25 cellular contexts compared by ENCODE assay signal in the genomic region with DNA sequence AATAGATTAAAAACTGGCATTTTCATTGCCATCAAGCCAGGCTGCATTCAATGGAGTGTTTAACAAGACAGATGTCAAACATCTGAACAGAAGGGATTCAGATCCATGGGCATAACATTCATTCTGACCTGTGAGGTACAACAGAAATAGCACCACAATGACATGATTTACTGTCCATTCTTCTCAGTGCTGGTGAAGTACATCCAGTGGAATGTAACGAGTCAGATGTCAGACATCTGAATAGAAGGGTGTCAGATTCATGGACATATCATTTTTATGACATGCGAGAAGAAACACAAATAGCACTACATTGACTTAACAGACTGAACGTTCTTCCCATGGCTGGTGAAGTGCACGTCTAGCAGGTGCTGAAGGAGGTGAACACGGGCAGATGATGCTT.
DNase-seq lines count a peak whose midpoint lies in the region; ATAC-seq, FAIRE-seq and TF ChIP-seq lines count a peak whose summit lies in the region.
"Had no signal": no experiment of that assay in that cellular context is flagged by ENCODE, and none has a peak within 500 bp of the region (broad histone marks: within the 10 kb centered on the region; RNA-seq: fewer than 3 reads in every experiment).

No MANE protein-coding gene starts in this region.

- H3K27ac ChIP-seq in A549 (no peak overlapping the region), neural progenitor cell (no peak overlapping the region), kidney (ENCODE audit: low read depth in 2 of 2, low read length in 2 of 2) (no peak overlapping the region)
- H3K27ac ChIP-seq: BLaER1, SJSA1 had no signal

- POLR2A ChIA-PET in A549 (lab: Yijun Ruan, JAX): no interaction called here

- H3K4me2 ChIP-seq in A549 (no peak overlapping the region), neural progenitor cell (no peak overlapping the region)
- H3K4me2 ChIP-seq: BLaER1 had no signal

- no peaks in the 10 kb centered on the region for H3K27me3 Mint-ChIP-seq in neural progenitor cell (ENCODE audit: insufficient read depth, low read depth)
- H3K27me3 Mint-ChIP-seq: CD4-positive, alpha-beta T cell had no signal

- no peaks in the 10 kb centered on the region for H3K9me3 ChIP-seq in A549
- no peaks in the 10 kb centered on the region for H3K9me3 ChIP-seq in neural progenitor cell (ENCODE audit: low read depth)
- H3K9me3 ChIP-seq in kidney (ENCODE audit: control insufficient read depth in 1 of 2, low read length in 2 of 2): no peaks in the 10 kb centered on the region
- H3K9me3 ChIP-seq: BLaER1, MG63, SJSA1 had no signal

- H3K4me1 ChIP-seq in A549 (no peaks in the 10 kb centered on the region), neural progenitor cell (no peaks in the 10 kb centered on the region), kidney (ENCODE audit: control insufficient read depth in 1 of 2, insufficient read depth in 1 of 2, low read depth in 1 of 2, low read length in 2 of 2) (no peaks in the 10 kb centered on the region)
- H3K4me1 ChIP-seq: BLaER1, SJSA1 had no signal

- H3K4me3 ChIP-seq in A549 (no peak overlapping the region), bronchial epithelial cell (ENCODE audit: low read depth, low read length) (no peak overlapping the region), neural progenitor cell (no peak overlapping the region), kidney (ENCODE audit: low read length in 2 of 2) (no peak overlapping the region)
- H3K4me3 ChIP-seq: BLaER1, MG63, SJSA1 had no signal

- H2AFZ ChIP-seq in neural progenitor cell (replicated peaks): no peak overlapping the region

- WGBS in A549 (ENCODE audit: missing lambda C conversion rate): 10% methylated on average over 5 of the region's 5 CpGs

- H3F3A ChIP-seq in neural progenitor cell (ENCODE audit: low read depth): no peaks in the 10 kb centered on the region

- no peaks in the 10 kb centered on the region for H3K4me1 Mint-ChIP-seq in neural progenitor cell

- H3K9me3 Mint-ChIP-seq in neural progenitor cell: no peaks in the 10 kb centered on the region

- CTCF ChIA-PET in A549 (lab: Yijun Ruan, JAX): no interaction called here

- TF ChIP-seq EP300 in A549 (IDR thresholded peaks at IDR 0.05): no peak

- FAIRE-seq in A549 (lab: Jason Lieb, UNC) (peak; percentile 56), bronchial epithelial cell (lab: Jason Lieb, UNC) (peak; percentile 23), kidney (lab: Jason Lieb, UNC) (no peak)

- TF ChIP-seq POLR2A in A549 (IDR thresholded peaks at IDR 0.05; ENCODE audit: low read length): no peak

- no peak for DNase-seq in A549 (ENCODE audit: low read depth in 1 of 2, low spot score in 1 of 2)
- DNase-seq in HT1080 (ENCODE audit: low read depth): peak; percentile 39
- DNase-seq in bronchial epithelial cell (ENCODE audit: low read depth): no peak
- DNase-seq in kidney tubule cell (ENCODE audit: low spot score): peak; percentile 2
- DNase-seq in neural progenitor cell (ENCODE audit: low spot score): no peak
- no peak for DNase-seq in kidney
- no peak for DNase-seq in NCI-H1436 treated with DMSO at 0.1 percent for 48 hours (lab: John Stamatoyannopoulos, UW)
- DNase-seq: CD4-positive, alpha-beta T cell; COR-L47; DMS153; GDM1; Kasumi-1; MG63; NCI-H1048; NCI-H1417 treated with DMSO at 0.1 percent for 48 hours; NCI-H187 treated with DMSO at 0.1 percent for 48 hours; NCI-H226; NCI-H510A treated with DMSO at 0.1 percent for 48 hours; NCI-H774; NK-92 treated with Interleukin-12 subunit alpha and Interleukin-12 subunit beta, amount 100 ng/mL, for 24 hours had no signal

- H3K27me3 ChIP-seq in bronchial epithelial cell (ENCODE audit: control insufficient read depth, insufficient read depth, low read length) (no peaks in the 10 kb centered on the region), neural progenitor cell (no peaks in the 10 kb centered on the region)
- H3K27me3 ChIP-seq: MG63, SJSA1 had no signal

- no peak overlapping the region for H3K4me3 Mint-ChIP-seq in neural progenitor cell
- H3K4me3 Mint-ChIP-seq: CD4-positive, alpha-beta T cell had no signal

- TF ChIP-seq RAD21 in A549 (conservative IDR thresholded peaks at IDR 0.05 in 1 of 2, IDR thresholded peaks at IDR 0.05 in 1 of 2): no peak

- no peaks in the 10 kb centered on the region for H4K20me1 ChIP-seq in neural progenitor cell (ENCODE audit: low read depth)
- H4K20me1 ChIP-seq: BLaER1 had no signal

- H3K79me2 ChIP-seq in neural progenitor cell (ENCODE audit: low read depth): no peaks in the 10 kb centered on the region

- H3K9ac ChIP-seq in neural progenitor cell (no peak overlapping the region), kidney (ENCODE audit: low read length in 2 of 2) (no peak overlapping the region)
- H3K9ac ChIP-seq: BLaER1 had no signal

- ATAC-seq in A549 (no peak), GM18517 (IDR thresholded peaks at IDR 0.05; ENCODE audit: unreplicated experiment) (no peak)
- ATAC-seq: Panc1, Right ventricle myocardium inferior had no signal

- TF ChIP-seq CTCF in A549 (IDR thresholded peaks at IDR 0.05): no peak
- TF ChIP-seq CTCF in bronchial epithelial cell (IDR thresholded peaks at IDR 0.05; ENCODE audit: insufficient read depth, low read length, severe bottlenecking): no peak
- no peak for TF ChIP-seq CTCF in neural progenitor cell (IDR thresholded peaks at IDR 0.05)
- TF ChIP-seq CTCF in kidney (IDR thresholded peaks at IDR 0.05; ENCODE audit: borderline replicate concordance, extremely low read depth, insufficient read depth): no peak

- intact Hi-C loops in kidney (cut with DNase I): no loop called here

- H3K36me3 Mint-ChIP-seq in neural progenitor cell: no peaks in the 10 kb centered on the region

- no peaks in the 10 kb centered on the region for H3K36me3 ChIP-seq in bronchial epithelial cell (ENCODE audit: control insufficient read depth, insufficient read depth, low read length)
- no peaks in the 10 kb centered on the region for H3K36me3 ChIP-seq in neural progenitor cell
- no peaks in the 10 kb centered on the region for H3K36me3 ChIP-seq in kidney (ENCODE audit: control insufficient read depth in 1 of 2, insufficient read depth in 2 of 2, low read length in 2 of 2)
- H3K36me3 ChIP-seq: BLaER1, MG63, SJSA1 had no signal

- H3K27ac Mint-ChIP-seq in neural progenitor cell: no peak overlapping the region
- H3K27ac Mint-ChIP-seq: CD4-positive, alpha-beta T cell had no signal

TF ChIP-seq in A549, 52 proteins besides CTCF, POLR2A, EP300 and RAD21:
- TF ChIP-seq, protein P1, sequence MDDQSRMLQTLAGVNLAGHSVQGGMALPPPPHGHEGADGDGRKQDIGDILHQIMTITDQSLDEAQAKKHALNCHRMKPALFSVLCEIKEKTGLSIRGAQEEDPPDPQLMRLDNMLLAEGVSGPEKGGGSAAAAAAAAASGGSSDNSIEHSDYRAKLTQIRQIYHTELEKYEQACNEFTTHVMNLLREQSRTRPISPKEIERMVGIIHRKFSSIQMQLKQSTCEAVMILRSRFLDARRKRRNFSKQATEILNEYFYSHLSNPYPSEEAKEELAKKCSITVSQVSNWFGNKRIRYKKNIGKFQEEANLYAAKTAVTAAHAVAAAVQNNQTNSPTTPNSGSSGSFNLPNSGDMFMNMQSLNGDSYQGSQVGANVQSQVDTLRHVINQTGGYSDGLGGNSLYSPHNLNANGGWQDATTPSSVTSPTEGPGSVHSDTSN (IDR thresholded peaks at IDR 0.05): no peak
- TF ChIP-seq TFCP2L1 (CRISPR knock-in tag; IDR thresholded peaks at IDR 0.05): no peak
- no peak for TF ChIP-seq SMC3 (IDR thresholded peaks at IDR 0.05)
- no peak for TF ChIP-seq JUNB (IDR thresholded peaks at IDR 0.05)
- TF ChIP-seq ZSCAN20 (CRISPR knock-in tag; IDR thresholded peaks at IDR 0.05): no peak
- TF ChIP-seq CBX8 (IDR thresholded peaks at IDR 0.05): no peak
- no peak for TF ChIP-seq HDAC2 (IDR thresholded peaks at IDR 0.05)
- TF ChIP-seq NPAS2 (CRISPR knock-in tag; IDR thresholded peaks at IDR 0.05; ENCODE audit: borderline replicate concordance): no peak
- TF ChIP-seq EHMT2 (IDR thresholded peaks at IDR 0.05; ENCODE audit: low read depth): no peak
- TF ChIP-seq, protein P2, sequence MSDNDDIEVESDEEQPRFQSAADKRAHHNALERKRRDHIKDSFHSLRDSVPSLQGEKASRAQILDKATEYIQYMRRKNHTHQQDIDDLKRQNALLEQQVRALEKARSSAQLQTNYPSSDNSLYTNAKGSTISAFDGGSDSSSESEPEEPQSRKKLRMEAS (IDR thresholded peaks at IDR 0.05): no peak
- no peak for TF ChIP-seq FOSL2 (IDR thresholded peaks at IDR 0.05)
- no peak for TF ChIP-seq FOSL2 (CRISPR knock-in tag; IDR thresholded peaks at IDR 0.05)
- TF ChIP-seq RARB (CRISPR knock-in tag; IDR thresholded peaks at IDR 0.05): no peak
- no peak for TF ChIP-seq CEBPB (IDR thresholded peaks at IDR 0.05)
TF ChIP-seq in A549: peak in this region for 0.

Comparison
In these comparisons a context has a peak if more than half of its experiments do, and no peak if none do; other contexts are left out.
1. DNase-seq: peak in HT1080 (single experiment) and kidney tubule cell (single experiment); none in A549 (0 of 2), bronchial epithelial cell (single experiment), neural progenitor cell (single experiment), kidney (single experiment) and NCI-H1436 treated with DMSO at 0.1 percent for 48 hours (single experiment).